18 cellular contexts compared by ENCODE assay signal in the genomic region with DNA sequence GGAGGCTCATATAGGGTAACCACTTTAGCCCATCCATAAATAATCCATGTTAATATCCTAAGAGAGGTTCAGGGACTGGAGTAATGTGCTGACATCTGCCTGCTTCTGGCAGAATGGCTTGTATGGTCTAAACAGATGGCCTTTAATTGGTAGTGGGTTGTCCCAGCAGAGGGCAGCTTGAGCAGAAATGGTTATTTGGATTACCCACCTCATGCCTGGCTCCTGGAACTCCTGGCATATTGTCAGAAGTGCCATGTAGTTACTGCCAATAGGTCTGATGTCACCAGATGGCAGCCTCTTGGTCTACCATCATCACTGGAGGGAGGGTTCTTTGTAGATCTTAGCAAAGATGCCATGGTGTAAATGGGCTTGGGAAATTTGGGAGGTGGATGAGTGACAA.
DNase-seq lines count a peak whose midpoint lies in the region; ATAC-seq and TF ChIP-seq lines count a peak whose summit lies in the region.
"Had no signal": no experiment of that assay in that cellular context is flagged by ENCODE, and none has a peak within 500 bp of the region (broad histone marks: within the 10 kb centered on the region; RNA-seq: fewer than 3 reads in every experiment).

No MANE protein-coding gene starts in this region.

- in situ Hi-C loops in G401 (cut with HindIII; ENCODE audit: low sequenced_read_pairs): no loop called here

- TF ChIP-seq CTCF in BE2C (IDR thresholded peaks at IDR 0.05; ENCODE audit: low read depth, low read length): peak; percentile 28

- H3K36me3 ChIP-seq in BE2C: no peaks in the 10 kb centered on the region
- H3K36me3 ChIP-seq: BLaER1, SJSA1 had no signal

- no peak for ATAC-seq in HG02571 (IDR thresholded peaks at IDR 0.05; ENCODE audit: unreplicated experiment)
- ATAC-seq: A549 had no signal

- H3K4me3 ChIP-seq in BE2C (ENCODE audit: low read depth, low read length): no peak overlapping the region
- H3K4me3 ChIP-seq: A549, BLaER1, SJSA1 had no signal

- DNase-seq in BE2C: peak; percentile 53
- peak; percentile 26 for DNase-seq in G401 (ENCODE audit: low spot score)
- DNase-seq in NCI-H2171 (lab: John Stamatoyannopoulos, UW): peak; percentile 90
- peak; percentile 10 for DNase-seq in RPMI7951 (ENCODE audit: low read depth)
- DNase-seq in DMS153 treated with DMSO at 0.1 percent for 48 hours (lab: John Stamatoyannopoulos, UW; ENCODE audit: unreplicated experiment): no peak
- no peak for DNase-seq in NCI-H2196 treated with DMSO at 0.1 percent for 48 hours (lab: John Stamatoyannopoulos, UW; ENCODE audit: unreplicated experiment)
- DNase-seq in NCI-H82 (lab: John Stamatoyannopoulos, UW): no peak
- DNase-seq: CD4-positive, alpha-beta memory T cell; DMS79 treated with DMSO at 0.1 percent for 48 hours; H7; Karpas-422; NCI-H1105; NCI-H2107; NCI-H774 had no signal

- no peaks in the 10 kb centered on the region for H3K9me3 ChIP-seq in BE2C
- H3K9me3 ChIP-seq: A549 had no signal

- H3K4me1 ChIP-seq in BE2C: no peaks in the 10 kb centered on the region; the same call in 1 of the 2 replicates
- H3K4me1 ChIP-seq: A549, BLaER1, SJSA1 had no signal

- H3K27me3 ChIP-seq in BE2C: no peaks in the 10 kb centered on the region
- H3K27me3 ChIP-seq: BLaER1 had no signal

Comparison
In these comparisons a context has a peak if more than half of its experiments do, and no peak if none do; other contexts are left out.
1. DNase-seq: peak in BE2C (single experiment), G401 (single experiment), NCI-H2171 (single experiment) and RPMI7951 (single experiment); none in DMS153 treated with DMSO at 0.1 percent for 48 hours (single experiment), NCI-H2196 treated with DMSO at 0.1 percent for 48 hours (single experiment) and NCI-H82 (single experiment).